In genomic region chr4:153228512-153229145, GRCh38 we compare ENCODE assay signal across 1 cellular context.
TF ChIP-seq lines count a peak whose summit lies in the region.

No MANE protein-coding gene starts in this region.

TF ChIP-seq in SK-N-SH treated with all-trans-retinoic acid at 6 μM for 48 hours, 23 proteins besides CTCF, POLR2A, EP300 and RAD21 (continued from another document):
- no peak for TF ChIP-seq CREB5 (CRISPR knock-in tag; IDR thresholded peaks at IDR 0.05; ENCODE audit: low read depth)
- no peak for TF ChIP-seq POU6F1 (CRISPR knock-in tag; IDR thresholded peaks at IDR 0.05; ENCODE audit: borderline replicate concordance, low read depth)
- no peak for TF ChIP-seq PPARA (CRISPR knock-in tag; IDR thresholded peaks at IDR 0.05; ENCODE audit: borderline replicate concordance)
